Comparison of ENCODE assay signal across 1 cellular context in the genomic region with DNA sequence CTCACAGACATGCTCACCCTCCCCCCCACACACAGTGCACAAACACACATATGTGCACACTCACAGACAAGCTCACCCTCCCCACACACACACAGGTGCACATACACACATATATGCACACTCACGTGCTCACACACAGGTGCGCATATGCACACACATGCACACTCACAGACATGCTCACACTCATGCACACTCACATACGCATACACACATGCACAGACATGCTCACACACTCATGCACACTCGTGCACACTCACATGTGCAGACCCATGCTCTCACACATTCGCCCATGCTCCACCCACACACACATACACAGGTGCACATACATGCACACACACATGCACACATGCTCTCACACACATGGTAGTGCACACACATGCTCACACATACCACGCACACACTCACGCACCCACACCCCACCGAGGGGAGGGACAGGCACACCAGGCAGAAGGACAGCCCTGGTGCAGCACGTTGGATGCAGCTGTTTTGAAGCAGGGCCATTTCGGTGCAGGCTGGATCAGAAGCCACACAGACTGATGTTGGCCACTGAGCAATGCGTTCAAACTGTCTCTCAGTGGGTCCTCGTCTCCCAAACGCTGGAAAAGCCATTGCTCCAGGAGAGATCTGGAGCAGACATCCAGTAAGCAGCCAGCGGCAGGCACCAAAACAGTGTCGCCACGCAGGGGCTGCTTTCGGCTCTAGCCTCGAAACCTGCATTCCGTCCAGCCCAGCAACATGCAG.
TF ChIP-seq lines count a peak whose summit lies in the region.

No MANE protein-coding gene starts in this region.

TF ChIP-seq in WTC11, 78 proteins besides CTCF, POLR2A, EP300 and RAD21 (continued from another document):
- TF ChIP-seq, protein P1, sequence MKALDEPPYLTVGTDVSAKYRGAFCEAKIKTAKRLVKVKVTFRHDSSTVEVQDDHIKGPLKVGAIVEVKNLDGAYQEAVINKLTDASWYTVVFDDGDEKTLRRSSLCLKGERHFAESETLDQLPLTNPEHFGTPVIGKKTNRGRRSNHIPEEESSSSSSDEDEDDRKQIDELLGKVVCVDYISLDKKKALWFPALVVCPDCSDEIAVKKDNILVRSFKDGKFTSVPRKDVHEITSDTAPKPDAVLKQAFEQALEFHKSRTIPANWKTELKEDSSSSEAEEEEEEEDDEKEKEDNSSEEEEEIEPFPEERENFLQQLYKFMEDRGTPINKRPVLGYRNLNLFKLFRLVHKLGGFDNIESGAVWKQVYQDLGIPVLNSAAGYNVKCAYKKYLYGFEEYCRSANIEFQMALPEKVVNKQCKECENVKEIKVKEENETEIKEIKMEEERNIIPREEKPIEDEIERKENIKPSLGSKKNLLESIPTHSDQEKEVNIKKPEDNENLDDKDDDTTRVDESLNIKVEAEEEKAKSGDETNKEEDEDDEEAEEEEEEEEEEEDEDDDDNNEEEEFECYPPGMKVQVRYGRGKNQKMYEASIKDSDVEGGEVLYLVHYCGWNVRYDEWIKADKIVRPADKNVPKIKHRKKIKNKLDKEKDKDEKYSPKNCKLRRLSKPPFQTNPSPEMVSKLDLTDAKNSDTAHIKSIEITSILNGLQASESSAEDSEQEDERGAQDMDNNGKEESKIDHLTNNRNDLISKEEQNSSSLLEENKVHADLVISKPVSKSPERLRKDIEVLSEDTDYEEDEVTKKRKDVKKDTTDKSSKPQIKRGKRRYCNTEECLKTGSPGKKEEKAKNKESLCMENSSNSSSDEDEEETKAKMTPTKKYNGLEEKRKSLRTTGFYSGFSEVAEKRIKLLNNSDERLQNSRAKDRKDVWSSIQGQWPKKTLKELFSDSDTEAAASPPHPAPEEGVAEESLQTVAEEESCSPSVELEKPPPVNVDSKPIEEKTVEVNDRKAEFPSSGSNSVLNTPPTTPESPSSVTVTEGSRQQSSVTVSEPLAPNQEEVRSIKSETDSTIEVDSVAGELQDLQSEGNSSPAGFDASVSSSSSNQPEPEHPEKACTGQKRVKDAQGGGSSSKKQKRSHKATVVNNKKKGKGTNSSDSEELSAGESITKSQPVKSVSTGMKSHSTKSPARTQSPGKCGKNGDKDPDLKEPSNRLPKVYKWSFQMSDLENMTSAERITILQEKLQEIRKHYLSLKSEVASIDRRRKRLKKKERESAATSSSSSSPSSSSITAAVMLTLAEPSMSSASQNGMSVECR (CRISPR knock-in tag; IDR thresholded peaks at IDR 0.05; ENCODE audit: borderline replicate concordance): no peak
- no peak for TF ChIP-seq ETV6 (CRISPR knock-in tag; IDR thresholded peaks at IDR 0.05)
- TF ChIP-seq, protein P2, sequence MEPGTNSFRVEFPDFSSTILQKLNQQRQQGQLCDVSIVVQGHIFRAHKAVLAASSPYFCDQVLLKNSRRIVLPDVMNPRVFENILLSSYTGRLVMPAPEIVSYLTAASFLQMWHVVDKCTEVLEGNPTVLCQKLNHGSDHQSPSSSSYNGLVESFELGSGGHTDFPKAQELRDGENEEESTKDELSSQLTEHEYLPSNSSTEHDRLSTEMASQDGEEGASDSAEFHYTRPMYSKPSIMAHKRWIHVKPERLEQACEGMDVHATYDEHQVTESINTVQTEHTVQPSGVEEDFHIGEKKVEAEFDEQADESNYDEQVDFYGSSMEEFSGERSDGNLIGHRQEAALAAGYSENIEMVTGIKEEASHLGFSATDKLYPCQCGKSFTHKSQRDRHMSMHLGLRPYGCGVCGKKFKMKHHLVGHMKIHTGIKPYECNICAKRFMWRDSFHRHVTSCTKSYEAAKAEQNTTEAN (CRISPR knock-in tag; IDR thresholded peaks at IDR 0.05): peak; percentile 80; the same call in 1 of the 2 replicates
